ENCODE assay signal across 1 cellular context in the genomic region with DNA sequence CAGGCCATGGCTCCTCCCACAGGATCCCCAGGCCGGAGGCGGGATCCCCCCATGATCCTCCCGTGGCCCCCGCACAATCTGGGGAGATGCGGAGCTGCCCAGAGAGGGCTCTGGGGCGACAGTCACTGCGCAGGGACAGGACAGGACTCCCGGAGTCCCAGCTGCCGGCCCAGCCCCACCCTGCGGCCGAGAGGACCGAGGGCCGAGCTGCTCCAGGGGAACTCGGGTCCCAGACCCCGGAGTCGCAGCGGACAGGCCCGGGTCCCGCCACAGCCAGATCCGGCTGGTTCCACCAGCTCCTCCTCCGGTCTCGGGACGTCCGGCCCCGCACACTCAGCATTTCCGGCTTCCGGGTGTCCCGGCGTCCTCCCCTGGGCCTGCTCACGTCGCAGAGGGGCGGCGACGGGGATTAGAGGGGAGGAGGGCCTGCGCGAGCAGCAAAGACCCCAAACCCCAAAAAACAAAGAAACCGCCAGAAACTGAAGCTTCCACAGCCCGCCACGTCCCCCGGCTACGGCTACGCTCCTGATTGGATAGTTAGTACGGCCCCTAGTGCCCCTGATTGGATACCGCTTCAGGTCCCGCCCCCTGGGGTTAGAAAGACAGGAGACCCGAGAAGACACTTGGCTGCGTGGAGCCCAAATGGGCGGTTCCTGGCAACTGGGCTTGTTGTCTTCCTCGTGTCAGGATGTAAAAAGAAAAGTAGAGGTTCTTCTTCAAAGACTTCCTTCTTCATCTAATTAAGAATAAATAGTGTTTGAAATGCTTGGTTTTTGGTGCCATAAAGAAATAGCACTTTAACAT.
TF ChIP-seq lines count a peak whose summit lies in the region.

No MANE protein-coding gene starts in this region.

TF ChIP-seq in K562, 482 proteins besides CTCF, POLR2A, EP300 and RAD21 (continued from another document):
- TF ChIP-seq KAT8 (IDR thresholded peaks at IDR 0.05; ENCODE audit: low read depth): no peak
- TF ChIP-seq GATAD2A (IDR thresholded peaks at IDR 0.05): 0 out of 2 replicates have a peak, but pooled peaks have one; percentile 76
- peak; percentile 87 for TF ChIP-seq CXXC5 (CRISPR knock-in tag; IDR thresholded peaks at IDR 0.05)
- TF ChIP-seq, protein P1, sequence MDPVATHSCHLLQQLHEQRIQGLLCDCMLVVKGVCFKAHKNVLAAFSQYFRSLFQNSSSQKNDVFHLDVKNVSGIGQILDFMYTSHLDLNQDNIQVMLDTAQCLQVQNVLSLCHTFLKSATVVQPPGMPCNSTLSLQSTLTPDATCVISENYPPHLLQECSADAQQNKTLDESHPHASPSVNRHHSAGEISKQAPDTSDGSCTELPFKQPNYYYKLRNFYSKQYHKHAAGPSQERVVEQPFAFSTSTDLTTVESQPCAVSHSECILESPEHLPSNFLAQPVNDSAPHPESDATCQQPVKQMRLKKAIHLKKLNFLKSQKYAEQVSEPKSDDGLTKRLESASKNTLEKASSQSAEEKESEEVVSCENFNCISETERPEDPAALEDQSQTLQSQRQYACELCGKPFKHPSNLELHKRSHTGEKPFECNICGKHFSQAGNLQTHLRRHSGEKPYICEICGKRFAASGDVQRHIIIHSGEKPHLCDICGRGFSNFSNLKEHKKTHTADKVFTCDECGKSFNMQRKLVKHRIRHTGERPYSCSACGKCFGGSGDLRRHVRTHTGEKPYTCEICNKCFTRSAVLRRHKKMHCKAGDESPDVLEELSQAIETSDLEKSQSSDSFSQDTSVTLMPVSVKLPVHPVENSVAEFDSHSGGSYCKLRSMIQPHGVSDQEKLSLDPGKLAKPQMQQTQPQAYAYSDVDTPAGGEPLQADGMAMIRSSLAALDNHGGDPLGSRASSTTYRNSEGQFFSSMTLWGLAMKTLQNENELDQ (CRISPR knock-in tag; IDR thresholded peaks at IDR 0.05; ENCODE audit: borderline replicate concordance): no peak
- TF ChIP-seq, protein P2, sequence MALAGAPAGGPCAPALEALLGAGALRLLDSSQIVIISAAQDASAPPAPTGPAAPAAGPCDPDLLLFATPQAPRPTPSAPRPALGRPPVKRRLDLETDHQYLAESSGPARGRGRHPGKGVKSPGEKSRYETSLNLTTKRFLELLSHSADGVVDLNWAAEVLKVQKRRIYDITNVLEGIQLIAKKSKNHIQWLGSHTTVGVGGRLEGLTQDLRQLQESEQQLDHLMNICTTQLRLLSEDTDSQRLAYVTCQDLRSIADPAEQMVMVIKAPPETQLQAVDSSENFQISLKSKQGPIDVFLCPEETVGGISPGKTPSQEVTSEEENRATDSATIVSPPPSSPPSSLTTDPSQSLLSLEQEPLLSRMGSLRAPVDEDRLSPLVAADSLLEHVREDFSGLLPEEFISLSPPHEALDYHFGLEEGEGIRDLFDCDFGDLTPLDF (CRISPR knock-in tag; IDR thresholded peaks at IDR 0.05): 0 out of 2 replicates have a peak, but pooled peaks have one; percentile 17
- TF ChIP-seq, protein P3, sequence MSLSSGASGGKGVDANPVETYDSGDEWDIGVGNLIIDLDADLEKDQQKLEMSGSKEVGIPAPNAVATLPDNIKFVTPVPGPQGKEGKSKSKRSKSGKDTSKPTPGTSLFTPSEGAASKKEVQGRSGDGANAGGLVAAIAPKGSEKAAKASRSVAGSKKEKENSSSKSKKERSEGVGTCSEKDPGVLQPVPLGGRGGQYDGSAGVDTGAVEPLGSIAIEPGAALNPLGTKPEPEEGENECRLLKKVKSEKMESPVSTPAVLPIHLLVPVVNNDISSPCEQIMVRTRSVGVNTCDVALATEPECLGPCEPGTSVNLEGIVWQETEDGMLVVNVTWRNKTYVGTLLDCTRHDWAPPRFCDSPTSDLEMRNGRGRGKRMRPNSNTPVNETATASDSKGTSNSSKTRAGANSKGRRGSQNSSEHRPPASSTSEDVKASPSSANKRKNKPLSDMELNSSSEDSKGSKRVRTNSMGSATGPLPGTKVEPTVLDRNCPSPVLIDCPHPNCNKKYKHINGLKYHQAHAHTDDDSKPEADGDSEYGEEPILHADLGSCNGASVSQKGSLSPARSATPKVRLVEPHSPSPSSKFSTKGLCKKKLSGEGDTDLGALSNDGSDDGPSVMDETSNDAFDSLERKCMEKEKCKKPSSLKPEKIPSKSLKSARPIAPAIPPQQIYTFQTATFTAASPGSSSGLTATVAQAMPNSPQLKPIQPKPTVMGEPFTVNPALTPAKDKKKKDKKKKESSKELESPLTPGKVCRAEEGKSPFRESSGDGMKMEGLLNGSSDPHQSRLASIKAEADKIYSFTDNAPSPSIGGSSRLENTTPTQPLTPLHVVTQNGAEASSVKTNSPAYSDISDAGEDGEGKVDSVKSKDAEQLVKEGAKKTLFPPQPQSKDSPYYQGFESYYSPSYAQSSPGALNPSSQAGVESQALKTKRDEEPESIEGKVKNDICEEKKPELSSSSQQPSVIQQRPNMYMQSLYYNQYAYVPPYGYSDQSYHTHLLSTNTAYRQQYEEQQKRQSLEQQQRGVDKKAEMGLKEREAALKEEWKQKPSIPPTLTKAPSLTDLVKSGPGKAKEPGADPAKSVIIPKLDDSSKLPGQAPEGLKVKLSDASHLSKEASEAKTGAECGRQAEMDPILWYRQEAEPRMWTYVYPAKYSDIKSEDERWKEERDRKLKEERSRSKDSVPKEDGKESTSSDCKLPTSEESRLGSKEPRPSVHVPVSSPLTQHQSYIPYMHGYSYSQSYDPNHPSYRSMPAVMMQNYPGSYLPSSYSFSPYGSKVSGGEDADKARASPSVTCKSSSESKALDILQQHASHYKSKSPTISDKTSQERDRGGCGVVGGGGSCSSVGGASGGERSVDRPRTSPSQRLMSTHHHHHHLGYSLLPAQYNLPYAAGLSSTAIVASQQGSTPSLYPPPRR (CRISPR knock-in tag; IDR thresholded peaks at IDR 0.05; ENCODE audit: borderline replicate concordance): 0 out of 2 replicates have a peak, but pooled peaks have one; percentile 27
- TF ChIP-seq, protein P4, sequence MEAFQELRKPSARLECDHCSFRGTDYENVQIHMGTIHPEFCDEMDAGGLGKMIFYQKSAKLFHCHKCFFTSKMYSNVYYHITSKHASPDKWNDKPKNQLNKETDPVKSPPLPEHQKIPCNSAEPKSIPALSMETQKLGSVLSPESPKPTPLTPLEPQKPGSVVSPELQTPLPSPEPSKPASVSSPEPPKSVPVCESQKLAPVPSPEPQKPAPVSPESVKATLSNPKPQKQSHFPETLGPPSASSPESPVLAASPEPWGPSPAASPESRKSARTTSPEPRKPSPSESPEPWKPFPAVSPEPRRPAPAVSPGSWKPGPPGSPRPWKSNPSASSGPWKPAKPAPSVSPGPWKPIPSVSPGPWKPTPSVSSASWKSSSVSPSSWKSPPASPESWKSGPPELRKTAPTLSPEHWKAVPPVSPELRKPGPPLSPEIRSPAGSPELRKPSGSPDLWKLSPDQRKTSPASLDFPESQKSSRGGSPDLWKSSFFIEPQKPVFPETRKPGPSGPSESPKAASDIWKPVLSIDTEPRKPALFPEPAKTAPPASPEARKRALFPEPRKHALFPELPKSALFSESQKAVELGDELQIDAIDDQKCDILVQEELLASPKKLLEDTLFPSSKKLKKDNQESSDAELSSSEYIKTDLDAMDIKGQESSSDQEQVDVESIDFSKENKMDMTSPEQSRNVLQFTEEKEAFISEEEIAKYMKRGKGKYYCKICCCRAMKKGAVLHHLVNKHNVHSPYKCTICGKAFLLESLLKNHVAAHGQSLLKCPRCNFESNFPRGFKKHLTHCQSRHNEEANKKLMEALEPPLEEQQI (IDR thresholded peaks at IDR 0.05): no peak; the same call in 1 of the 2 replicates
- TF ChIP-seq NFE2 (IDR thresholded peaks at IDR 0.05; ENCODE audit: low read depth): peak; percentile 59
- 0 out of 2 replicates have a peak, but pooled peaks have one; percentile 27 for TF ChIP-seq TCF7L2 (IDR thresholded peaks at IDR 0.05; ENCODE audit: low read depth, low read length)
- TF ChIP-seq, protein P5, sequence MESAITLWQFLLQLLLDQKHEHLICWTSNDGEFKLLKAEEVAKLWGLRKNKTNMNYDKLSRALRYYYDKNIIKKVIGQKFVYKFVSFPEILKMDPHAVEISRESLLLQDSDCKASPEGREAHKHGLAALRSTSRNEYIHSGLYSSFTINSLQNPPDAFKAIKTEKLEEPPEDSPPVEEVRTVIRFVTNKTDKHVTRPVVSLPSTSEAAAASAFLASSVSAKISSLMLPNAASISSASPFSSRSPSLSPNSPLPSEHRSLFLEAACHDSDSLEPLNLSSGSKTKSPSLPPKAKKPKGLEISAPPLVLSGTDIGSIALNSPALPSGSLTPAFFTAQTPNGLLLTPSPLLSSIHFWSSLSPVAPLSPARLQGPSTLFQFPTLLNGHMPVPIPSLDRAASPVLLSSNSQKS (CRISPR knock-in tag; IDR thresholded peaks at IDR 0.05): no peak; the same call in 1 of the 2 replicates
- TF ChIP-seq ARID2 (IDR thresholded peaks at IDR 0.05): no peak
- peak; percentile 95 for TF ChIP-seq GABPA (tag; conservative IDR thresholded peaks at IDR 0.05; ENCODE audit: low read depth)
- TF ChIP-seq ZNF830 (CRISPR knock-in tag; IDR thresholded peaks at IDR 0.05): peak; percentile 47; the same call in 1 of the 2 replicates
- no peak for TF ChIP-seq ZNF507 (tag; conservative IDR thresholded peaks at IDR 0.05)
- 0 out of 2 replicates have a peak, but pooled peaks have one; percentile 66 for TF ChIP-seq ZNF347 (CRISPR knock-in tag; IDR thresholded peaks at IDR 0.05; ENCODE audit: low read depth)
- TF ChIP-seq NR2F6 (CRISPR knock-in tag; IDR thresholded peaks at IDR 0.05): peak; percentile 6; the same call in 1 of the 2 replicates
- TF ChIP-seq FIP1L1 (IDR thresholded peaks at IDR 0.05; ENCODE audit: low read depth, low read length, poor library complexity, severe bottlenecking): peak; percentile 94
- TF ChIP-seq, protein P6, sequence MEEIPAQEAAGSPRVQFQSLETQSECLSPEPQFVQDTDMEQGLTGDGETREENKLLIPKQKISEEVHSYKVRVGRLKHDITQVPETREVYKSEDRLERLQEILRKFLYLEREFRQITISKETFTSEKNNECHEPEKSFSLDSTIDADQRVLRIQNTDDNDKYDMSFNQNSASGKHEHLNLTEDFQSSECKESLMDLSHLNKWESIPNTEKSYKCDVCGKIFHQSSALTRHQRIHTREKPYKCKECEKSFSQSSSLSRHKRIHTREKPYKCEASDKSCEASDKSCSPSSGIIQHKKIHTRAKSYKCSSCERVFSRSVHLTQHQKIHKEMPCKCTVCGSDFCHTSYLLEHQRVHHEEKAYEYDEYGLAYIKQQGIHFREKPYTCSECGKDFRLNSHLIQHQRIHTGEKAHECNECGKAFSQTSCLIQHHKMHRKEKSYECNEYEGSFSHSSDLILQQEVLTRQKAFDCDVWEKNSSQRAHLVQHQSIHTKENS (CRISPR knock-in tag; IDR thresholded peaks at IDR 0.05): peak; percentile 69; the same call in 1 of the 2 replicates
- peak; percentile 69 for TF ChIP-seq PHF21A (IDR thresholded peaks at IDR 0.05; ENCODE audit: borderline replicate concordance, low read depth)
- TF ChIP-seq, protein P7, sequence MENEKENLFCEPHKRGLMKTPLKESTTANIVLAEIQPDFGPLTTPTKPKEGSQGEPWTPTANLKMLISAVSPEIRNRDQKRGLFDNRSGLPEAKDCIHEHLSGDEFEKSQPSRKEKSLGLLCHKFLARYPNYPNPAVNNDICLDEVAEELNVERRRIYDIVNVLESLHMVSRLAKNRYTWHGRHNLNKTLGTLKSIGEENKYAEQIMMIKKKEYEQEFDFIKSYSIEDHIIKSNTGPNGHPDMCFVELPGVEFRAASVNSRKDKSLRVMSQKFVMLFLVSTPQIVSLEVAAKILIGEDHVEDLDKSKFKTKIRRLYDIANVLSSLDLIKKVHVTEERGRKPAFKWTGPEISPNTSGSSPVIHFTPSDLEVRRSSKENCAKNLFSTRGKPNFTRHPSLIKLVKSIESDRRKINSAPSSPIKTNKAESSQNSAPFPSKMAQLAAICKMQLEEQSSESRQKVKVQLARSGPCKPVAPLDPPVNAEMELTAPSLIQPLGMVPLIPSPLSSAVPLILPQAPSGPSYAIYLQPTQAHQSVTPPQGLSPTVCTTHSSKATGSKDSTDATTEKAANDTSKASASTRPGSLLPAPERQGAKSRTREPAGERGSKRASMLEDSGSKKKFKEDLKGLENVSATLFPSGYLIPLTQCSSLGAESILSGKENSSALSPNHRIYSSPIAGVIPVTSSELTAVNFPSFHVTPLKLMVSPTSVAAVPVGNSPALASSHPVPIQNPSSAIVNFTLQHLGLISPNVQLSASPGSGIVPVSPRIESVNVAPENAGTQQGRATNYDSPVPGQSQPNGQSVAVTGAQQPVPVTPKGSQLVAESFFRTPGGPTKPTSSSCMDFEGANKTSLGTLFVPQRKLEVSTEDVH (IDR thresholded peaks at IDR 0.05; ENCODE audit: low read depth, partially characterized antibody): peak; percentile 89
- TF ChIP-seq HNRNPLL (IDR thresholded peaks at IDR 0.05; ENCODE audit: low read depth, low read length, poor library complexity, severe bottlenecking): no peak
- no peak for TF ChIP-seq MCM2 (IDR thresholded peaks at IDR 0.05; ENCODE audit: low read depth)
